ENCODE assay signal across 17 cellular contexts in genomic region chr9:127754761-127755557, GRCh38. TPM values are rescaled to one million over a fixed set of nuclear protein-coding genes. Genes with fewer than 3 reads are reported as not detected.
DNase-seq lines count a peak whose midpoint lies in the region; ATAC-seq and TF ChIP-seq lines count a peak whose summit lies in the region.
"Had no signal": no experiment of that assay in that cellular context is flagged by ENCODE, and none has a peak within 500 bp of the region (broad histone marks: within the 10 kb centered on the region; RNA-seq: fewer than 3 reads in every experiment).

No MANE protein-coding gene starts in this region.

- CTCF ChIA-PET in naive thymus-derived CD4-positive, alpha-beta T cell (lab: Charles Lee): no interaction called here
- CTCF ChIA-PET in activated naive CD4-positive, alpha-beta T cell treated with anti-CD3 and anti-CD28 coated beads for 36 hours (lab: Charles Lee): interaction anchor here (1.1 kb wide), 2 partner anchors 15 to 21 kb away, joined by 3 read pairs; no protein-coding TSS in a partner anchor

- no peak overlapping the region for H3K27ac Mint-ChIP-seq in progenitor cell of endocrine pancreas
- H3K27ac Mint-ChIP-seq in naive thymus-derived CD4-positive, alpha-beta T cell: no peak overlapping the region
- H3K27ac Mint-ChIP-seq in activated naive CD4-positive, alpha-beta T cell treated with anti-CD3 and anti-CD28 coated beads for 36 hours: no peak overlapping the region

- peak overlapping the region; percentile 46 for H3K4me3 Mint-ChIP-seq in progenitor cell of endocrine pancreas (ENCODE audit: low read depth)
- H3K4me3 Mint-ChIP-seq in naive thymus-derived CD4-positive, alpha-beta T cell: no peak overlapping the region
- H3K4me3 Mint-ChIP-seq in activated naive CD4-positive, alpha-beta T cell treated with anti-CD3 and anti-CD28 coated beads for 36 hours: no peak overlapping the region

- no peaks in the 10 kb centered on the region for H3K9me3 ChIP-seq in left ventricle myocardium inferior (replicated peaks)
- H3K9me3 ChIP-seq in naive thymus-derived CD4-positive, alpha-beta T cell (ENCODE audit: control insufficient read depth in 2 of 3, low read length in 3 of 3): no peaks in the 10 kb centered on the region

- H3K4me1 ChIP-seq in left ventricle myocardium inferior: peaks cover 82% of the 10 kb centered on the region
- H3K4me1 ChIP-seq in naive thymus-derived CD4-positive, alpha-beta T cell (ENCODE audit: control insufficient read depth in 2 of 2, insufficient read depth in 2 of 2, low read length in 2 of 2): no peaks in the 10 kb centered on the region

- peak overlapping the region; percentile 59 for H3K4me3 ChIP-seq in left ventricle myocardium inferior
- H3K4me3 ChIP-seq in naive thymus-derived CD4-positive, alpha-beta T cell (ENCODE audit: low read length): no peak overlapping the region
- H3K4me3 ChIP-seq: GM23248 had no signal

- intact Hi-C loops in left ventricle myocardium inferior (cut with micrococcal nuclease): no loop called here
- intact Hi-C loops in naive thymus-derived CD4-positive, alpha-beta T cell (cut with micrococcal nuclease): no loop called here
- intact Hi-C loops in activated naive CD4-positive, alpha-beta T cell treated with anti-CD3 and anti-CD28 coated beads for 36 hours (cut with micrococcal nuclease): no loop called here

- ATAC-seq in naive thymus-derived CD4-positive, alpha-beta T cell: no peak

- TF ChIP-seq CTCF in left ventricle myocardium inferior (IDR thresholded peaks at IDR 0.05; ENCODE audit: borderline replicate concordance) (no peak), progenitor cell of endocrine pancreas (IDR thresholded peaks at IDR 0.05; ENCODE audit: unreplicated experiment) (no peak)

- no peaks in the 10 kb centered on the region for H3K4me1 Mint-ChIP-seq in progenitor cell of endocrine pancreas (ENCODE audit: low read depth)
- peaks cover 5 to 27% (median 11%) of the 10 kb centered on the region in 7 donors for H3K4me1 Mint-ChIP-seq in naive thymus-derived CD4-positive, alpha-beta T cell
- H3K4me1 Mint-ChIP-seq in activated naive CD4-positive, alpha-beta T cell treated with anti-CD3 and anti-CD28 coated beads for 36 hours (ENCODE audit: low read depth): no peaks in the 10 kb centered on the region

- H3K9me3 Mint-ChIP-seq in progenitor cell of endocrine pancreas (ENCODE audit: low read depth): no peaks in the 10 kb centered on the region
- no peaks in the 10 kb centered on the region for H3K9me3 Mint-ChIP-seq in naive thymus-derived CD4-positive, alpha-beta T cell
- H3K9me3 Mint-ChIP-seq in activated naive CD4-positive, alpha-beta T cell treated with anti-CD3 and anti-CD28 coated beads for 36 hours: no peaks in the 10 kb centered on the region

- peaks cover 60% of the 10 kb centered on the region for H3K27me3 ChIP-seq in left ventricle myocardium inferior (ENCODE audit: low read depth)
- no peaks in the 10 kb centered on the region for H3K27me3 ChIP-seq in naive thymus-derived CD4-positive, alpha-beta T cell (ENCODE audit: control insufficient read depth in 2 of 2, insufficient read depth in 2 of 2, low read length in 2 of 2)

- POLR2A ChIA-PET in naive thymus-derived CD4-positive, alpha-beta T cell (lab: Charles Lee): interaction anchor here (1.5 kb wide), 1 partner anchor 28 kb away, joined by 5 read pairs; no protein-coding TSS in a partner anchor

- peak overlapping the region; percentile 93 for H3K27ac ChIP-seq in left ventricle myocardium inferior (replicated peaks)
- H3K27ac ChIP-seq in naive thymus-derived CD4-positive, alpha-beta T cell (ENCODE audit: low read depth, low read length): no peak overlapping the region
- H3K27ac ChIP-seq: GM23248 had no signal

- H3K27me3 Mint-ChIP-seq in progenitor cell of endocrine pancreas: peaks cover 52% of the 10 kb centered on the region
- H3K27me3 Mint-ChIP-seq in naive thymus-derived CD4-positive, alpha-beta T cell: no peaks in the 10 kb centered on the region
- H3K27me3 Mint-ChIP-seq in activated naive CD4-positive, alpha-beta T cell treated with anti-CD3 and anti-CD28 coated beads for 36 hours (ENCODE audit: low read depth): no peaks in the 10 kb centered on the region

- peaks cover 12% of the 10 kb centered on the region for H3K36me3 ChIP-seq in left ventricle myocardium inferior
- peaks cover 12 to 70% (median 21%) of the 10 kb centered on the region in 3 experiments for H3K36me3 ChIP-seq in naive thymus-derived CD4-positive, alpha-beta T cell (ENCODE audit: control insufficient read depth in 2 of 3, insufficient read depth in 3 of 3, low read length in 3 of 3)

- DNase-seq in DMS53 (lab: John Stamatoyannopoulos, UW): peak; percentile 47
- no peak for DNase-seq in DMS53 treated with DMSO at 0.1 percent for 48 hours (lab: John Stamatoyannopoulos, UW; ENCODE audit: unreplicated experiment)
- peak; percentile 69 for DNase-seq in NCI-H748 (lab: John Stamatoyannopoulos, UW; ENCODE audit: unreplicated experiment)
- DNase-seq in left ventricle myocardium inferior: no peak
- DNase-seq in progenitor cell of endocrine pancreas (ENCODE audit: low spot score, unreplicated experiment): no peak
- DNase-seq in naive thymus-derived CD4-positive, alpha-beta T cell: no peak
- no peak for DNase-seq in activated naive CD4-positive, alpha-beta T cell treated with anti-CD3 and anti-CD28 coated beads for 36 hours
- no peak for DNase-seq in T-helper 9 cell
- DNase-seq: 8988T; activated CD4-positive, alpha-beta T cell treated with anti-CD3 and anti-CD28 coated beads for 1 hour; activated effector memory CD4-positive, alpha-beta T cell treated with Interleukin-2 at 50 U/mL for 16 hours; MV-4-11; SHP77 treated with DMSO at 0.1 percent for 48 hours; stimulated activated CD4-positive, alpha-beta T cell treated with anti-CD3 and anti-CD28 coated beads, Interleukin-15, amount 100 ng/mL, for 24 hours; stimulated activated naive CD4-positive, alpha-beta T cell had no signal

- H3K36me3 Mint-ChIP-seq in progenitor cell of endocrine pancreas (ENCODE audit: insufficient read depth): no peaks in the 10 kb centered on the region
- peaks cover 4 to 23% (median 9%) of the 10 kb centered on the region in 5 donors for H3K36me3 Mint-ChIP-seq in naive thymus-derived CD4-positive, alpha-beta T cell
- H3K36me3 Mint-ChIP-seq in activated naive CD4-positive, alpha-beta T cell treated with anti-CD3 and anti-CD28 coated beads for 36 hours (ENCODE audit: low read depth): peaks cover 7% of the 10 kb centered on the region

RNA-seq across cellular contexts. Expression of gene TOR2A, which starts 19.9 kb away (rescaled TPM):
- 2.3 TPM for total RNA-seq in left ventricle myocardium inferior
- total RNA-seq in progenitor cell of endocrine pancreas: 21.8 and 24.2 TPM in 2 replicates
- total RNA-seq in naive thymus-derived CD4-positive, alpha-beta T cell: 10 to 100 TPM in 4 of 5 experiments, 1 to 10 TPM in 1; 9.5 to 22.3 (median 10.8) TPM
- 10 to 100 TPM; 16.6 to 20.2 TPM for polyA plus RNA-seq in naive thymus-derived CD4-positive, alpha-beta T cell
- 10 to 100 TPM; 11.8 to 12.7 TPM for total RNA-seq in activated naive CD4-positive, alpha-beta T cell treated with anti-CD3 and anti-CD28 coated beads for 36 hours

RNA-seq across cellular contexts. Expression of gene SH2D3C, which starts 23.5 kb away (rescaled TPM):
- 18.2 TPM for total RNA-seq in left ventricle myocardium inferior
- 2.0 and 2.6 TPM in 2 replicates for total RNA-seq in progenitor cell of endocrine pancreas
- 10 to 100 TPM; 26.1 to 68.3 (median 51.9) TPM for total RNA-seq in naive thymus-derived CD4-positive, alpha-beta T cell
- polyA plus RNA-seq in naive thymus-derived CD4-positive, alpha-beta T cell: 10 to 100 TPM; 20.9 to 72.9 TPM
- 10 to 100 TPM; 27.2 to 27.3 TPM for total RNA-seq in activated naive CD4-positive, alpha-beta T cell treated with anti-CD3 and anti-CD28 coated beads for 36 hours
- total RNA-seq: GM23248 had no signal
- polyA plus RNA-seq: GM23248 had no signal

RNA-seq across cellular contexts. Expression of gene CDK9, which starts 30.9 kb away (rescaled TPM):
- total RNA-seq in left ventricle myocardium inferior (46.4 TPM), progenitor cell of endocrine pancreas (90.9 and 100 TPM in 2 replicates)
- total RNA-seq in naive thymus-derived CD4-positive, alpha-beta T cell: 100 to 1,000 TPM; 110 to 135 (median 134) TPM
- polyA plus RNA-seq in naive thymus-derived CD4-positive, alpha-beta T cell: 10 to 100 TPM; 37.5 to 65.9 TPM
- total RNA-seq in activated naive CD4-positive, alpha-beta T cell treated with anti-CD3 and anti-CD28 coated beads for 36 hours: 10 to 100 TPM; 64.6 to 73.6 TPM

RNA-seq across cellular contexts. Expression of gene TTC16, which starts 39.1 kb away (rescaled TPM):
- total RNA-seq in left ventricle myocardium inferior (0.25 TPM), progenitor cell of endocrine pancreas (0.07 TPM in 1 of 2 replicates, not detected in the other)
- 1 to 10 TPM in 4 of 5 experiments, under 1 TPM in 1; 0.29 to 9.9 (median 4.6) TPM for total RNA-seq in naive thymus-derived CD4-positive, alpha-beta T cell
- polyA plus RNA-seq in naive thymus-derived CD4-positive, alpha-beta T cell: 1 to 10 TPM in 1 of 2 donors, under 1 TPM in 1; 0.73 to 1.7 TPM
- under 1 TPM; 0.50 to 0.79 TPM for total RNA-seq in activated naive CD4-positive, alpha-beta T cell treated with anti-CD3 and anti-CD28 coated beads for 36 hours
- total RNA-seq: chondrocyte, GM23248 had no signal

RNA-seq across cellular contexts. Expression of gene PTRH1, which starts 39.5 kb away (rescaled TPM):
- 13.9 TPM for total RNA-seq in left ventricle myocardium inferior
- total RNA-seq in progenitor cell of endocrine pancreas: 11.3 and 11.9 TPM in 2 replicates
- 1 to 10 TPM; 7.8 to 9.5 (median 8.6) TPM for total RNA-seq in naive thymus-derived CD4-positive, alpha-beta T cell
- polyA plus RNA-seq in naive thymus-derived CD4-positive, alpha-beta T cell: 10 to 100 TPM; 17.0 to 28.7 TPM
- total RNA-seq in activated naive CD4-positive, alpha-beta T cell treated with anti-CD3 and anti-CD28 coated beads for 36 hours: 10 to 100 TPM; 23.3 to 24.1 TPM

Comparison
In these comparisons a context has a peak if more than half of its experiments do, and no peak if none do; other contexts are left out.
1. DNase-seq: peak in DMS53 (single experiment) and NCI-H748 (single experiment); none in DMS53 treated with DMSO at 0.1 percent for 48 hours (single experiment), left ventricle myocardium inferior (single experiment), progenitor cell of endocrine pancreas (single experiment), naive thymus-derived CD4-positive, alpha-beta T cell (0 of 9), activated naive CD4-positive, alpha-beta T cell treated with anti-CD3 and anti-CD28 coated beads for 36 hours (single experiment) and T-helper 9 cell (single experiment).